In the genomic region with DNA sequence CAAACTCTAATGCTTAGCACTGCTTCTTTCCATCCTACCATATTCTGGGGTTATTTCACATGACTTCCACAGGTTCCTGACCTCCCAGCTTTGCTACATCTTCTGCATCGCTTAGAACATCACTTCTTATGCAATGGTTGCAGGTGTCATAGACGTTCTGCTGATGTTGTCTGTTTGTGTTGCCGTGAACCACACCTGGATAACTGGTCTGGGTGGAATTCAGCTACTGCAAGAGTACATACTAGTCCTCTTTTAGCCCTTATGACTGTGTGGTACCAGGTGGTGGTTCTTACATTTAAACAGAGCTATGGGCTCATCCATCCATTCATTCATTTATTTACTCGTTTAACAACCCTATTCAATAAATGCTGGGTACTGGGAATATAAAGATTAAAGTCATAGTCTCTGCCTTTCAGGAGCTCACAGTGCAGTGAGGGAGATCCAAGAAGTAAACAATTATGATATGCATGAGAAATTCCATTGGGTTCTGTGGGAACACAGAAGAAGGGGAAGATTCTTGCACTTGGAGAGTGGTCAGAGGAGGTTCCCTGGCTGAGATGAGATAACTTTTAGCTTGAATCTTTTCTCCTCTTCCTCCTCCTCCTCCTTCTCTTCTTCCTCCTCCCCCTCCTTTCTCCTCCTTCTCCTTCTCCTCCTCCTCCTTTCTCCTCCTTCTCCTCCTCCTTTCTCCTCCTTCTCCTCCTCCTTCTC, we compare ENCODE assay signal across 16 cellular contexts. TPM values are rescaled to one million over a fixed set of nuclear protein-coding genes. Genes with fewer than 3 reads are reported as not detected.
A peak's percentile ranks its signal among the peaks of the same experiment; 100 is the strongest.
DNase-seq lines count a peak whose midpoint lies in the region; ATAC-seq, FAIRE-seq and TF ChIP-seq lines count a peak whose summit lies in the region.
"Had no signal": no experiment of that assay in that cellular context is flagged by ENCODE, and none has a peak within 500 bp of the region (broad histone marks: within the 10 kb centered on the region; RNA-seq: fewer than 3 reads in every experiment).

No MANE protein-coding gene starts in this region.

- H2BK12ac ChIP-seq in mesenchymal stem cell (ENCODE audit: low read length in 2 of 2) = no peak overlapping the region

- no peak overlapping the region for H3K14ac ChIP-seq in mesenchymal stem cell (ENCODE audit: low read length in 2 of 2)

- no peak overlapping the region for H2BK15ac ChIP-seq in mesenchymal stem cell (ENCODE audit: low read depth, poor library complexity, severe bottlenecking)

- intact Hi-C loops in natural killer cell (cut with micrococcal nuclease) = no loop called here
- intact Hi-C loops in CD8-positive, alpha-beta T cell (cut with DNase I, micrococcal nuclease) = no loop called here

- H3K4me2 ChIP-seq in mesenchymal stem cell (ENCODE audit: low read length, poor library complexity, severe bottlenecking) = no peak overlapping the region
- H3K4me2 ChIP-seq: BLaER1, GM23338 had no signal

- H3K4ac ChIP-seq in mesenchymal stem cell (ENCODE audit: low read depth in 1 of 2, low read length in 2 of 2) = no peak overlapping the region

- H3K36me3 ChIP-seq in bronchial epithelial cell (ENCODE audit: control insufficient read depth, insufficient read depth, low read length) (no peaks in the 10 kb centered on the region), mesenchymal stem cell (ENCODE audit: control insufficient read depth in 1 of 2, insufficient read depth in 2 of 2, low read depth in 1 of 2, low read length in 2 of 2) (peaks cover 4 to 8% of the 10 kb centered on the region in 2 experiments), suprapubic skin (no peaks in the 10 kb centered on the region)
- H3K36me3 ChIP-seq in CD8-positive, alpha-beta T cell (ENCODE audit: insufficient read depth, low read length) = no peaks in the 10 kb centered on the region
- H3K36me3 ChIP-seq: BLaER1 had no signal

- H3K9me3 ChIP-seq in mesenchymal stem cell (ENCODE audit: control insufficient read depth, low read length) (no peaks in the 10 kb centered on the region), suprapubic skin (no peaks in the 10 kb centered on the region)
- H3K9me3 ChIP-seq in CD8-positive, alpha-beta T cell (ENCODE audit: low read length) = no peaks in the 10 kb centered on the region
- H3K9me3 ChIP-seq: BLaER1 had no signal

- H3K9ac ChIP-seq in mesenchymal stem cell (ENCODE audit: low read length) = no peak overlapping the region
- H3K9ac ChIP-seq: BLaER1 had no signal

- no peaks in the 10 kb centered on the region for H3K9me3 Mint-ChIP-seq in natural killer cell
- no peaks in the 10 kb centered on the region for H3K9me3 Mint-ChIP-seq in CD8-positive, alpha-beta T cell
- H3K9me3 Mint-ChIP-seq: GM23338 had no signal

- H4K8ac ChIP-seq in mesenchymal stem cell (ENCODE audit: low read length) = no peak overlapping the region

- H2BK120ac ChIP-seq in mesenchymal stem cell (ENCODE audit: low read depth, low read length) = no peak overlapping the region

- no peak for TF ChIP-seq POLR2A in suprapubic skin (IDR thresholded peaks at IDR 0.05)

- H3K27ac Mint-ChIP-seq in natural killer cell = no peak overlapping the region
- no peak overlapping the region for H3K27ac Mint-ChIP-seq in CD8-positive, alpha-beta T cell
- H3K27ac Mint-ChIP-seq: GM23338 had no signal

- H3K27ac ChIP-seq in mesenchymal stem cell (ENCODE audit: low read length, poor library complexity, severe bottlenecking) = no peak overlapping the region
- peak overlapping the region; percentile 76 for H3K27ac ChIP-seq in suprapubic skin
- H3K27ac ChIP-seq in CD8-positive, alpha-beta T cell (ENCODE audit: low read depth, low read length) = no peak overlapping the region
- H3K27ac ChIP-seq: BLaER1 had no signal

- FAIRE-seq in bronchial epithelial cell (lab: Jason Lieb, UNC) = peak; percentile 70
- FAIRE-seq: G401.6, GM12891 had no signal

- H3K18ac ChIP-seq in mesenchymal stem cell (ENCODE audit: low read depth in 1 of 2, low read length in 2 of 2) = no peak overlapping the region

- CTCF ChIA-PET in CD8-positive, alpha-beta T cell (lab: Charles Lee) = no interaction called here

- H3K79me1 ChIP-seq in mesenchymal stem cell (replicated peaks; ENCODE audit: low read length, poor library complexity, severe bottlenecking) = peaks cover 6% of the 10 kb centered on the region

- no peak for TF ChIP-seq CTCF in bronchial epithelial cell (IDR thresholded peaks at IDR 0.05; ENCODE audit: insufficient read depth, low read length, severe bottlenecking)
- no peak for TF ChIP-seq CTCF in suprapubic skin (IDR thresholded peaks at IDR 0.05)
- no peak for TF ChIP-seq CTCF in natural killer cell (IDR thresholded peaks at IDR 0.05)
- TF ChIP-seq CTCF in CD8-positive, alpha-beta T cell (IDR thresholded peaks at IDR 0.05) = no peak

- POLR2A ChIA-PET in CD8-positive, alpha-beta T cell (lab: Charles Lee) = no interaction called here

- no peak overlapping the region for H3K23ac ChIP-seq in mesenchymal stem cell (ENCODE audit: low read length in 2 of 2)

- H4K91ac ChIP-seq in mesenchymal stem cell (ENCODE audit: low read length) = no peak overlapping the region

- 100% methylated on average over 3 of the region's 4 CpGs for WGBS in mesenchymal stem cell
- 62% methylated on average over 4 of the region's 4 CpGs for WGBS in suprapubic skin

- TF ChIP-seq EP300 in suprapubic skin (IDR thresholded peaks at IDR 0.05) = no peak

- H2AK5ac ChIP-seq in mesenchymal stem cell (ENCODE audit: low read length, severe bottlenecking) = no peak overlapping the region

- H3K27me3 ChIP-seq in bronchial epithelial cell (ENCODE audit: control insufficient read depth, insufficient read depth, low read length) (no peaks in the 10 kb centered on the region), mesenchymal stem cell (ENCODE audit: control insufficient read depth in 1 of 2, insufficient read depth in 1 of 2, low read length in 2 of 2) (no peaks in the 10 kb centered on the region), suprapubic skin (no peaks in the 10 kb centered on the region)
- H3K27me3 ChIP-seq in CD8-positive, alpha-beta T cell (ENCODE audit: insufficient read depth, low read length) = no peaks in the 10 kb centered on the region
- H3K27me3 ChIP-seq: BLaER1 had no signal

- H2AFZ ChIP-seq in mesenchymal stem cell (ENCODE audit: low read depth, low read length) = no peak overlapping the region
- H2AFZ ChIP-seq: GM23338 had no signal

- H3K36me3 Mint-ChIP-seq in natural killer cell = no peaks in the 10 kb centered on the region
- H3K36me3 Mint-ChIP-seq in CD8-positive, alpha-beta T cell = no peaks in the 10 kb centered on the region

- H3K27me3 Mint-ChIP-seq in natural killer cell (ENCODE audit: low read depth in 2 of 2) = peaks cover 7 to 14% of the 10 kb centered on the region in 2 donors
- peaks cover 3% of the 10 kb centered on the region for H3K27me3 Mint-ChIP-seq in CD8-positive, alpha-beta T cell (ENCODE audit: low read depth)

- H3K4me1 ChIP-seq in mesenchymal stem cell (ENCODE audit: control insufficient read depth, insufficient read depth, low read depth, low read length) (peaks cover 9% of the 10 kb centered on the region), suprapubic skin (peaks cover 88% of the 10 kb centered on the region)
- H3K4me1 ChIP-seq in CD8-positive, alpha-beta T cell (ENCODE audit: insufficient read depth, low read length) = no peaks in the 10 kb centered on the region
- H3K4me1 ChIP-seq: BLaER1 had no signal

- DNase-seq in EH (ENCODE audit: low read depth) (peak; percentile 52), bronchial epithelial cell (ENCODE audit: low read depth) (no peak), mesenchymal stem cell (peak; percentile 31), suprapubic skin (ENCODE audit: low spot score in 2 of 2) (no peak), natural killer cell (no peak), epidermal melanocyte (ENCODE audit: insufficient read length, low spot score) (no peak)
- DNase-seq in CD8-positive, alpha-beta T cell = no peak
- DNase-seq: 8988T, AML-193, DMS79, EL, H7 had no signal

- H2BK5ac ChIP-seq in mesenchymal stem cell (ENCODE audit: low read depth, low read length, poor library complexity, severe bottlenecking) = no peak overlapping the region

- H3K4me1 Mint-ChIP-seq in natural killer cell = no peaks in the 10 kb centered on the region
- H3K4me1 Mint-ChIP-seq in CD8-positive, alpha-beta T cell (ENCODE audit: low read depth) = no peaks in the 10 kb centered on the region
- H3K4me1 Mint-ChIP-seq: GM23338 had no signal

- no peak for ATAC-seq in natural killer cell
- ATAC-seq in CD8-positive, alpha-beta T cell = no peak
- ATAC-seq: GM23338 had no signal

- H3K4me3 ChIP-seq in bronchial epithelial cell (ENCODE audit: low read depth, low read length) (no peak overlapping the region), mesenchymal stem cell (ENCODE audit: insufficient read depth in 1 of 2, low read depth in 1 of 2, low read length in 2 of 2) (no peak overlapping the region), suprapubic skin (no peak overlapping the region)
- no peak overlapping the region for H3K4me3 ChIP-seq in CD8-positive, alpha-beta T cell (ENCODE audit: low read depth, low read length)
- H3K4me3 ChIP-seq: BLaER1, GM23338 had no signal

- no peak overlapping the region for H3K4me3 Mint-ChIP-seq in natural killer cell
- H3K4me3 Mint-ChIP-seq in CD8-positive, alpha-beta T cell = no peak overlapping the region
- H3K4me3 Mint-ChIP-seq: GM23338 had no signal

RNA-seq across cellular contexts. Expression of gene TMEM45A, which starts 30.8 kb away (rescaled TPM):
- total RNA-seq in bronchial epithelial cell (6.5 and 6.8 TPM in 2 replicates), suprapubic skin (100 to 1,000 TPM; 189 to 746 (median 494) TPM), natural killer cell (under 1 TPM; 0.23 to 0.49 (median 0.25) TPM)
- 23.8 TPM for polyA plus RNA-seq in mesenchymal stem cell (2013, experiment 1 of 2)
- 26.0 TPM for polyA plus RNA-seq in mesenchymal stem cell (2013, experiment 2 of 2)
- total RNA-seq in CD8-positive, alpha-beta T cell = under 1 TPM in 1 of 2 experiments, not detected in 1; 0.16 TPM

Comparison
In these comparisons a context has a peak if more than half of its experiments do, and no peak if none do; other contexts are left out.
1. DNase-seq: peak in EH (single experiment) and mesenchymal stem cell (single experiment); none in bronchial epithelial cell (single experiment), suprapubic skin (0 of 2), natural killer cell (single experiment), epidermal melanocyte (single experiment) and CD8-positive, alpha-beta T cell (0 of 7).
2. RNA of gene TMEM45A, which starts 30.8 kb away (total RNA-seq): 189 to 746 TPM in suprapubic skin; 6.5 to 6.8 TPM in bronchial epithelial cell, 0.23 to 0.49 TPM in natural killer cell and 0.16 TPM in CD8-positive, alpha-beta T cell; every median in the first group is over 10 times any median in the second.